Comparison of ENCODE assay signal across 1 cellular context in genomic region chr20:33407251-33407650, GRCh38.
TF ChIP-seq lines count a peak whose summit lies in the region.

No MANE protein-coding gene starts in this region.

TF ChIP-seq in GM23338, 12 proteins besides CTCF, POLR2A, EP300 and RAD21 (continued from another document):
- TF ChIP-seq ETS1 (IDR thresholded peaks at IDR 0.05) = no peak
- TF ChIP-seq STAT1 (IDR thresholded peaks at IDR 0.05; ENCODE audit: unreplicated experiment) = no peak
- no peak for TF ChIP-seq EZH2phosphoT487 (IDR thresholded peaks at IDR 0.05; ENCODE audit: unreplicated experiment)
- TF ChIP-seq EZH2 (IDR thresholded peaks at IDR 0.05; ENCODE audit: low read depth, unreplicated experiment) = no peak
- TF ChIP-seq REST (IDR thresholded peaks at IDR 0.05; ENCODE audit: unreplicated experiment) = no peak
- no peak for TF ChIP-seq CREB1 (CRISPR knock-in tag; IDR thresholded peaks at IDR 0.05; ENCODE audit: low read depth)
- TF ChIP-seq JUNB (IDR thresholded peaks at IDR 0.05; ENCODE audit: unreplicated experiment) = no peak
- no peak for TF ChIP-seq NANOG (IDR thresholded peaks at IDR 0.05; ENCODE audit: borderline replicate concordance)
